1 cellular context compared by ENCODE assay signal in the genomic region with DNA sequence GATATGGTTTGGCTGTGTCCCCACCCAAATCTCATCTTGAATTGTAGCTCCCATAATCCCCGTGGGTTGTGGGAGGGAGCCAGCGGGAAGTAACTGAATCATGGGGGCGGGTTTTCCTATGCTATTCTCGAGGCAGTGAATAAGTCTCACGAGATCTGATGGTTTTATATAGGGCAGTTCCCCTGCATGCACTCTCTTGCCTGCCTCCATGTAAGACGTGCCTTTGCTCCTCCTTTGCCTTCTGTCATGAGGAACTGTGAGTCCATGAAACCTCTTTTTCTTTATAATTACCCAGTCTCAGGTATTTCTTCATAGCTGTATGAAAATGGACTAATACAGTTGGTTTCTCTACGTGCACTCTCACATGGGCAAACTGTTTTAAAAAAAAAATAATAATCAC.
TF ChIP-seq lines count a peak whose summit lies in the region.

No MANE protein-coding gene starts in this region.

TF ChIP-seq in K562, 482 proteins besides CTCF, POLR2A, EP300 and RAD21 (continued from another document):
- peak; percentile 67 for TF ChIP-seq ZFP36 (IDR thresholded peaks at IDR 0.05; ENCODE audit: low read depth, low read length, partially characterized antibody)
- TF ChIP-seq SMARCB1 (IDR thresholded peaks at IDR 0.05; ENCODE audit: insufficient read length, low read depth), result no peak
- no peak for TF ChIP-seq ATF1 (CRISPR knock-in tag; IDR thresholded peaks at IDR 0.05)
- TF ChIP-seq ATF1 (tag; IDR thresholded peaks at IDR 0.05), result no peak
- no peak for TF ChIP-seq PRMT5 (CRISPR knock-in tag; IDR thresholded peaks at IDR 0.05)
- TF ChIP-seq, protein P1, sequence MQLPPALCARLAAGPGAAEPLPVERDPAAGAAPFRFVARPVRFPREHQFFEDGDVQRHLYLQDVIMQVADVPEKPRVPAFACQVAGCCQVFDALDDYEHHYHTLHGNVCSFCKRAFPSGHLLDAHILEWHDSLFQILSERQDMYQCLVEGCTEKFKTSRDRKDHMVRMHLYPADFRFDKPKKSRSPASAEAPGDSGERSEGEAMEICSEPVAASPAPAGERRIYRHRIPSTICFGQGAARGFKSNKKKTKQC (CRISPR knock-in tag; IDR thresholded peaks at IDR 0.05), result no peak
- TF ChIP-seq, protein P2, sequence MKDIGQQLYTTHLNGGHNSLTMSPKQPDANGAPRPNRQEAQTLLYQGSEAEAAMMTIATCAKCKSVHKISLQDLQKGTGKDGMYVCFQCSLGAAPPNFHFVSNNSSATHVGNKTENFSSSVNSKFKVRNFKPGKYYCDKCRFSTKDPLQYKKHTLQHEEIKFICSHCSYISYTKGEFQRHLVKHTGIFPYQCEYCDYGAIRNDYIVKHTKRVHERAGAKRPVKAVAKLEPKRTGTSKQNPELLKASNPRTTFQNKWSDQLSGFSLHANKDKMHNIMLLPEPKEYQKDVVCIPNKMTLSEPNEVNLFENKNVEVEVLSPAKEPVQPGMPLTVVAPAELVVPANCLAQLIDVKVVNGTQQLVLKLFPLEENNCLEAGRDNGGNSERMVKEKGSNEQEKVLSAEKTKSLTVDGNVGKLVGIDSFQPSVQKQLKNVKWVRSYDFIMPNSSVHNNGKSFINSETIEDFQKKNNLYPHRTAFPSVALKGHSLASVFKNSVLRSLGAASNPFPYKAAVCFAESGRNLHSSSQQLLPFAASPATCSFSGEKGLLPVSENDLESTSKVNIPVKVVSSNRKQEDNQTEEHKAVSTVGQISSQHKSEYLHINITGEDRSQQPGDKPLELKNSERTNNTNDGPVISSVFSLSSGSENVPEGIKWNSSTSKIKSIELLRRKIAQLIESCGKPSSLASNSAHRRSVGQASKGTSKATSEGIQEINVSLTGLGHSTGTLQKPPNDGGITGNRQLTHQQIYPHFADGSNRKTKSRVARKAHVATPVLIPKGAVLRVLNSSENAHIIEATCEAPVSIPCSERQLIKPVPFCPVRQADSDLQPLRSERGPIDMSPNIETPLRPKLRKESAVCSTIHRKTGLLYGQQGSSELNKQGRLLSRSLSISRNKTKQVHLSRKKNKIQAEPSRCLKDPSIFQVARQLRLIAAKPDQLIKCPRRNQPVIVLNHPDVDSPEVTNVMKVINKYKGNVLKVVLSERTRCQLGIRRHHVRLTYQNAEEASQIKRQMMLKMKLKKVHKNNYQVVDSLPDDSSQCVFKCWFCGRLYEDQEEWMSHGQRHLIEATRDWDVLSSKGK (CRISPR knock-in tag; IDR thresholded peaks at IDR 0.05), result no peak
- peak; percentile 61; the same call in 1 of the 2 replicates for TF ChIP-seq CBX5 (IDR thresholded peaks at IDR 0.05; ENCODE audit: borderline replicate concordance, low read depth)
- TF ChIP-seq IFI16 (CRISPR knock-in tag; IDR thresholded peaks at IDR 0.05), result no peak
- TF ChIP-seq KLF6 (CRISPR knock-in tag; IDR thresholded peaks at IDR 0.05; ENCODE audit: borderline replicate concordance), result no peak
- no peak for TF ChIP-seq ZEB2 (IDR thresholded peaks at IDR 0.05)
- TF ChIP-seq, protein P3, sequence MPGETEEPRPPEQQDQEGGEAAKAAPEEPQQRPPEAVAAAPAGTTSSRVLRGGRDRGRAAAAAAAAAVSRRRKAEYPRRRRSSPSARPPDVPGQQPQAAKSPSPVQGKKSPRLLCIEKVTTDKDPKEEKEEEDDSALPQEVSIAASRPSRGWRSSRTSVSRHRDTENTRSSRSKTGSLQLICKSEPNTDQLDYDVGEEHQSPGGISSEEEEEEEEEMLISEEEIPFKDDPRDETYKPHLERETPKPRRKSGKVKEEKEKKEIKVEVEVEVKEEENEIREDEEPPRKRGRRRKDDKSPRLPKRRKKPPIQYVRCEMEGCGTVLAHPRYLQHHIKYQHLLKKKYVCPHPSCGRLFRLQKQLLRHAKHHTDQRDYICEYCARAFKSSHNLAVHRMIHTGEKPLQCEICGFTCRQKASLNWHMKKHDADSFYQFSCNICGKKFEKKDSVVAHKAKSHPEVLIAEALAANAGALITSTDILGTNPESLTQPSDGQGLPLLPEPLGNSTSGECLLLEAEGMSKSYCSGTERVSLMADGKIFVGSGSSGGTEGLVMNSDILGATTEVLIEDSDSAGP (CRISPR knock-in tag; IDR thresholded peaks at IDR 0.05), result no peak
- peak in 1 of 2 experiments; percentile 82; a peak in 1 of 3 replicates for TF ChIP-seq CBX3 (IDR thresholded peaks at IDR 0.05; ENCODE audit: borderline replicate concordance in 1 of 2, low read length in 2 of 2)
- TF ChIP-seq, protein P4, sequence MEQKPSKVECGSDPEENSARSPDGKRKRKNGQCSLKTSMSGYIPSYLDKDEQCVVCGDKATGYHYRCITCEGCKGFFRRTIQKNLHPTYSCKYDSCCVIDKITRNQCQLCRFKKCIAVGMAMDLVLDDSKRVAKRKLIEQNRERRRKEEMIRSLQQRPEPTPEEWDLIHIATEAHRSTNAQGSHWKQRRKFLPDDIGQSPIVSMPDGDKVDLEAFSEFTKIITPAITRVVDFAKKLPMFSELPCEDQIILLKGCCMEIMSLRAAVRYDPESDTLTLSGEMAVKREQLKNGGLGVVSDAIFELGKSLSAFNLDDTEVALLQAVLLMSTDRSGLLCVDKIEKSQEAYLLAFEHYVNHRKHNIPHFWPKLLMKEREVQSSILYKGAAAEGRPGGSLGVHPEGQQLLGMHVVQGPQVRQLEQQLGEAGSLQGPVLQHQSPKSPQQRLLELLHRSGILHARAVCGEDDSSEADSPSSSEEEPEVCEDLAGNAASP (IDR thresholded peaks at IDR 0.05), result no peak
- TF ChIP-seq MCM2 (IDR thresholded peaks at IDR 0.05; ENCODE audit: low read depth), result no peak
